28 cellular contexts compared by ENCODE assay signal in genomic region chr3:50132421-50133282, GRCh38. TPM values are rescaled to one million over a fixed set of nuclear protein-coding genes. Genes with fewer than 3 reads are reported as not detected.
DNase-seq lines count a peak whose midpoint lies in the region; ATAC-seq and TF ChIP-seq lines count a peak whose summit lies in the region.
"Had no signal": no experiment of that assay in that cellular context is flagged by ENCODE, and none has a peak within 500 bp of the region (broad histone marks: within the 10 kb centered on the region; RNA-seq: fewer than 3 reads in every experiment).

No MANE protein-coding gene starts in this region.

- ATAC-seq in IMR-90 (ENCODE audit: low read depth) (no peak), natural killer cell (no peak)
- ATAC-seq: heart right ventricle, left cardiac atrium had no signal

- H3K18ac ChIP-seq in IMR-90 (ENCODE audit: low read depth, low read length): no peak overlapping the region

- dilution Hi-C loops in IMR-90 (cut with HindIII; ENCODE audit: low sequenced_read_pairs, unreplicated experiment): no loop called here

- no peaks in the 10 kb centered on the region for H3K36me3 ChIP-seq in IMR-90 (ENCODE audit: control insufficient read depth, insufficient read depth, low read length)
- H3K36me3 ChIP-seq in neural cell (ENCODE audit: insufficient read depth, low read length): no peaks in the 10 kb centered on the region
- H3K36me3 ChIP-seq: ascending aorta, heart right ventricle, upper lobe of left lung had no signal

- H3K27me3 Mint-ChIP-seq in brain (no peaks in the 10 kb centered on the region), natural killer cell (ENCODE audit: low read depth in 2 of 2) (no peaks in the 10 kb centered on the region)
- H3K27me3 Mint-ChIP-seq: activated naive CD8-positive, alpha-beta T cell treated with anti-CD3 and anti-CD28 coated beads for 36 hours had no signal

- no peak for TF ChIP-seq POLR2A in IMR-90 (IDR thresholded peaks at IDR 0.05; ENCODE audit: low read depth, low read length)

- no peak overlapping the region for H3K4me2 ChIP-seq in IMR-90 (ENCODE audit: low read depth, low read length)
- H3K4me2 ChIP-seq in neural cell (ENCODE audit: low read length): peak overlapping the region; percentile 72

- no peak overlapping the region for H4K8ac ChIP-seq in IMR-90 (ENCODE audit: low read depth in 2 of 2, low read length in 2 of 2)

- no peaks in the 10 kb centered on the region for H3F3A ChIP-seq in neural cell (ENCODE audit: insufficient read depth, low read length, poor library complexity, severe bottlenecking)

- H3K14ac ChIP-seq in IMR-90 (replicated peaks; ENCODE audit: low read depth, low read length): no peak overlapping the region

- peak; percentile 22 for DNase-seq in NCI-H2227 (lab: John Stamatoyannopoulos, UW; ENCODE audit: unreplicated experiment)
- DNase-seq in NCI-H2227 treated with DMSO at 0.1 percent for 48 hours (lab: John Stamatoyannopoulos, UW): no peak
- DNase-seq in IMR-90: no peak
- DNase-seq in NCI-H1436 (lab: John Stamatoyannopoulos, UW): no peak
- DNase-seq in natural killer cell: no peak
- DNase-seq in effector CD8-positive, alpha-beta T cell (lab: John Stamatoyannopoulos, UW): no peak
- DNase-seq: activated B cell treated with CpG ODN at 0.5 μM for 24 hours; activated CD4-positive, alpha-beta T cell treated with anti-CD3 and anti-CD28 coated beads, Interleukin-2, amount 50 U/mL, for 4 hours; activated CD8-positive, alpha-beta memory T cell treated with anti-CD3 and anti-CD28 coated beads, Interleukin-2, amount 50 U/mL, for 4 hours; activated effector memory CD4-positive, alpha-beta T cell treated with Interleukin-2 at 50 U/mL for 16 hours; activated naive CD8-positive, alpha-beta T cell treated with anti-CD3 and anti-CD28 coated beads for 36 hours; central memory CD4-positive, alpha-beta T cell; heart right ventricle; HFFc6; left cardiac atrium; NCI-H1092 treated with DMSO at 0.1 percent for 48 hours; NCI-H2081; NCI-H510A; stimulated activated CD4-positive, alpha-beta T cell treated with anti-CD3 and anti-CD28 coated beads, Interleukin-1b, Interleukin-23, amount 100 ng/mL, for 48 hours; substantia nigra; upper lobe of left lung had no signal

- in situ Hi-C loops in IMR-90 (cut with MboI; ENCODE audit: low sequenced_read_pairs): no loop called here

- CTCF ChIA-PET in IMR-90 (lab: Yijun Ruan, JAX): no interaction called here

- no peak overlapping the region for H2BK5ac ChIP-seq in IMR-90 (ENCODE audit: low read depth, low read length, poor library complexity, severe bottlenecking)

- peaks cover 14% of the 10 kb centered on the region; the same call in 1 of the 2 replicates for H3K27me3 ChIP-seq in IMR-90 (ENCODE audit: control insufficient read depth, insufficient read depth, low read length)
- H3K27me3 ChIP-seq in neural cell (ENCODE audit: insufficient read depth, low read depth, low read length): no peaks in the 10 kb centered on the region
- H3K27me3 ChIP-seq: ascending aorta, heart right ventricle, upper lobe of left lung had no signal

- H3K4ac ChIP-seq in IMR-90 (ENCODE audit: low read depth, low read length): no peak overlapping the region

- H3K9me2 ChIP-seq in neural cell (ENCODE audit: insufficient read depth, low read length): no peaks in the 10 kb centered on the region

- no peaks in the 10 kb centered on the region for H3K4me1 ChIP-seq in IMR-90 (ENCODE audit: control insufficient read depth, insufficient read depth, low read length)
- H3K4me1 ChIP-seq: upper lobe of left lung had no signal

- no peaks in the 10 kb centered on the region for H3K9me3 Mint-ChIP-seq in brain
- H3K9me3 Mint-ChIP-seq in natural killer cell: no peaks in the 10 kb centered on the region
- H3K9me3 Mint-ChIP-seq: activated B cell treated with CpG ODN at 0.5 μM for 24 hours; activated naive CD8-positive, alpha-beta T cell treated with anti-CD3 and anti-CD28 coated beads for 36 hours; dendritic cell treated with granulocyte-macrophage colony-stimulating factor and Interleukin-4, amounts not matched to agents 40 ng/mL and 50 ng/mL, for 4 days; HFFc6; memory B cell had no signal

- no peak overlapping the region for H3K4me3 ChIP-seq in IMR-90 (ENCODE audit: insufficient read depth, low read depth, low read length)
- H3K4me3 ChIP-seq in neural cell (ENCODE audit: low read length): peak overlapping the region; percentile 58
- H3K4me3 ChIP-seq: ascending aorta, heart right ventricle, skin epidermis, upper lobe of left lung had no signal

- H2BK20ac ChIP-seq in IMR-90 (ENCODE audit: low read depth, low read length): no peak overlapping the region

- no peak overlapping the region for H2BK15ac ChIP-seq in IMR-90 (ENCODE audit: low read depth, low read length)

- H3K79me2 ChIP-seq in neural cell (replicated peaks; ENCODE audit: insufficient read depth, low read length): no peaks in the 10 kb centered on the region

- no TSS peak for BruUV-seq in IMR-90 (replicated peaks; lab: Mats Ljungman, UMichigan)

- POLR2A ChIA-PET in IMR-90 (lab: Charles Lee; ENCODE audit: unreplicated experiment): no interaction called here

- intact Hi-C loops in IMR-90 (cut with micrococcal nuclease): no loop called here
- intact Hi-C loops in natural killer cell (cut with micrococcal nuclease): no loop called here

- H3K9me1 ChIP-seq in IMR-90 (ENCODE audit: insufficient read depth, low read length): no peaks in the 10 kb centered on the region

- H2AFZ ChIP-seq in IMR-90 (replicated peaks; ENCODE audit: low read length, poor library complexity): peak overlapping the region; percentile 35
- no peak overlapping the region for H2AFZ ChIP-seq in neural cell (ENCODE audit: low read depth, low read length)

- 40% methylated on average over 1 of the region's 6 CpGs; no CpG with 5 or more reads in 1 of the 2 experiments for WGBS in IMR-90 (ENCODE audit: extremely low coverage in 2 of 2, insufficient read length in 1 of 2), 2 experiments

- H3K9ac ChIP-seq in IMR-90 (ENCODE audit: low read depth, low read length) (no peak overlapping the region), neural cell (ENCODE audit: low read length) (peak overlapping the region; percentile 72)

- H3K27ac Mint-ChIP-seq in brain (peak overlapping the region in 4 of 5 experiments; percentile 36 to 99 (median 68)), natural killer cell (no peak overlapping the region)
- H3K27ac Mint-ChIP-seq: activated B cell treated with CpG ODN at 0.5 μM for 24 hours; activated naive CD8-positive, alpha-beta T cell treated with anti-CD3 and anti-CD28 coated beads for 36 hours; dendritic cell treated with granulocyte-macrophage colony-stimulating factor and Interleukin-4, amounts not matched to agents 40 ng/mL and 50 ng/mL, for 4 days; HFFc6; memory B cell had no signal

- peak overlapping the region in 1 of 5 experiments; percentile 65 for H3K4me3 Mint-ChIP-seq in brain
- H3K4me3 Mint-ChIP-seq in natural killer cell: no peak overlapping the region
- H3K4me3 Mint-ChIP-seq: activated B cell treated with CpG ODN at 0.5 μM for 24 hours; activated naive CD8-positive, alpha-beta T cell treated with anti-CD3 and anti-CD28 coated beads for 36 hours; dendritic cell treated with granulocyte-macrophage colony-stimulating factor and Interleukin-4, amounts not matched to agents 40 ng/mL and 50 ng/mL, for 4 days; HFFc6; memory B cell had no signal

- H3K9me3 ChIP-seq in IMR-90 (ENCODE audit: control insufficient read depth, insufficient read depth, low read length) (no peaks in the 10 kb centered on the region), neural cell (ENCODE audit: low read length) (no peaks in the 10 kb centered on the region)
- H3K9me3 ChIP-seq: ascending aorta, heart right ventricle, upper lobe of left lung had no signal

- no peak overlapping the region for H4K91ac ChIP-seq in IMR-90 (ENCODE audit: insufficient read depth, low read depth, low read length)

- TF ChIP-seq EP300 in neural cell (conservative IDR thresholded peaks at IDR 0.05; ENCODE audit: poor library complexity, severe bottlenecking): peak; percentile 73

- H3K23ac ChIP-seq in IMR-90 (ENCODE audit: low read depth, low read length): no peak overlapping the region

- TF ChIP-seq CTCF in IMR-90 (conservative IDR thresholded peaks at IDR 0.05; ENCODE audit: low read depth, low read length) (no peak), brain (conservative IDR thresholded peaks at IDR 0.05) (no peak), neural cell (IDR thresholded peaks at IDR 0.05; ENCODE audit: poor library complexity, severe bottlenecking) (no peak), natural killer cell (IDR thresholded peaks at IDR 0.05) (no peak)

- no peaks in the 10 kb centered on the region for H4K20me1 ChIP-seq in IMR-90 (ENCODE audit: insufficient read depth, low read length)
- H4K20me1 ChIP-seq in neural cell (ENCODE audit: insufficient read depth): no peaks in the 10 kb centered on the region

- TF ChIP-seq RAD21 in IMR-90 (IDR thresholded peaks at IDR 0.05; ENCODE audit: low read length) (no peak), neural cell (conservative IDR thresholded peaks at IDR 0.05) (no peak)

- no peaks in the 10 kb centered on the region for H3K79me1 ChIP-seq in IMR-90 (ENCODE audit: low read depth in 1 of 2, low read length in 2 of 2)

- no peak overlapping the region for H4K5ac ChIP-seq in IMR-90 (ENCODE audit: low read depth, low read length)

- H2BK120ac ChIP-seq in IMR-90 (ENCODE audit: low read depth, low read length): no peak overlapping the region

- H2AK5ac ChIP-seq in IMR-90 (ENCODE audit: low read depth, low read length): no peak overlapping the region

- H3K36me3 Mint-ChIP-seq in brain (no peaks in the 10 kb centered on the region), natural killer cell (no peaks in the 10 kb centered on the region)
- H3K36me3 Mint-ChIP-seq: activated naive CD8-positive, alpha-beta T cell treated with anti-CD3 and anti-CD28 coated beads for 36 hours; memory B cell had no signal

- H3K4me1 Mint-ChIP-seq in brain: peaks cover 57% of the 10 kb centered on the region
- H3K4me1 Mint-ChIP-seq in natural killer cell: no peaks in the 10 kb centered on the region
- H3K4me1 Mint-ChIP-seq: activated B cell treated with CpG ODN at 0.5 μM for 24 hours; activated naive CD8-positive, alpha-beta T cell treated with anti-CD3 and anti-CD28 coated beads for 36 hours; memory B cell had no signal

- no peak overlapping the region for H3K56ac ChIP-seq in IMR-90 (ENCODE audit: extremely low read depth, insufficient read depth, low read length)

- H3K27ac ChIP-seq in IMR-90 (ENCODE audit: insufficient read depth, low read length): no peak overlapping the region
- peak overlapping the region; percentile 91 for H3K27ac ChIP-seq in neural cell (ENCODE audit: low read length)
- H3K27ac ChIP-seq: ascending aorta, heart right ventricle, RWPE1, skin epidermis, upper lobe of left lung had no signal

- H2AK9ac ChIP-seq in IMR-90 (replicated peaks; ENCODE audit: low read depth, low read length, poor library complexity): no peak overlapping the region

RNA-seq across cellular contexts. Expression of gene SEMA3F, which starts 22.5 kb away (rescaled TPM):
- total RNA-seq in IMR-90 (2012; rRNA removed): 7.3 and 9.2 TPM in 2 replicates
- 23.3 and 26.7 TPM in 2 replicates for polyA plus RNA-seq in IMR-90 (2012; rRNA removed)
- polyA plus RNA-seq in IMR-90 (2012; cell fraction: cytosol; rRNA removed): 18.0 and 30.3 TPM in 2 replicates
- polyA plus RNA-seq in IMR-90 (2012; cell fraction: nucleus; rRNA removed; ENCODE audit: low replicate concordance): 18.6 and 46.8 TPM in 2 replicates
- polyA plus RNA-seq in brain (ENCODE audit: insufficient read depth, low read depth, low replicate concordance): 15.3 TPM
- 17.0 and 20.4 TPM in 2 replicates for polyA plus RNA-seq in neural cell
- polyA minus RNA-seq in neural cell: 23.3 and 28.0 TPM in 2 replicates
- 1 to 10 TPM in 1 of 3 donors, under 1 TPM in 2; 0.16 to 1.1 (median 0.78) TPM for total RNA-seq in natural killer cell
- total RNA-seq: activated B cell treated with CpG ODN at 0.5 μM for 24 hours had no signal

RNA-seq across cellular contexts. Expression of gene RBM5, which starts 43.9 kb away (rescaled TPM):
- 121 and 122 TPM in 2 replicates for total RNA-seq in IMR-90 (2012; rRNA removed)
- 143 and 155 TPM in 2 replicates for polyA plus RNA-seq in IMR-90 (2012; rRNA removed)
- 28.3 and 37.6 TPM in 2 replicates for polyA plus RNA-seq in IMR-90 (2012; cell fraction: cytosol; rRNA removed)
- polyA plus RNA-seq in IMR-90 (2012; cell fraction: nucleus; rRNA removed; ENCODE audit: low replicate concordance): 374 and 1,169 TPM in 2 replicates
- 17.3 TPM for polyA plus RNA-seq in brain (ENCODE audit: insufficient read depth, low read depth, low replicate concordance)
- polyA plus RNA-seq in neural cell: 632 and 695 TPM in 2 replicates
- polyA minus RNA-seq in neural cell: 386 and 404 TPM in 2 replicates
- 100 to 1,000 TPM; 359 to 473 (median 401) TPM for total RNA-seq in natural killer cell

RNA-seq across cellular contexts. Expression of gene GNAT1, which starts 58.8 kb away (rescaled TPM):
- total RNA-seq in IMR-90 (2012; rRNA removed) (not detected in 2 replicates), natural killer cell (not detected)
- polyA plus RNA-seq in IMR-90 (2012; rRNA removed) (0.04 TPM in 1 of 2 replicates, not detected in the other), brain (ENCODE audit: insufficient read depth, low read depth, low replicate concordance) (0.59 TPM), neural cell (not detected in 2 replicates)
- not detected in 2 replicates for polyA plus RNA-seq in IMR-90 (2012; cell fraction: cytosol; rRNA removed)
- 0.08 and 0.13 TPM in 2 replicates for polyA plus RNA-seq in IMR-90 (2012; cell fraction: nucleus; rRNA removed; ENCODE audit: low replicate concordance)
- polyA minus RNA-seq in neural cell: 0.24 TPM in 1 of 2 replicates, not detected in the other
- total RNA-seq: activated B cell treated with CpG ODN at 0.5 μM for 24 hours, heart right ventricle, HFFc6, left cardiac atrium had no signal
- polyA plus RNA-seq: heart right ventricle had no signal

Comparison
In these comparisons a context has a peak if more than half of its experiments do, and no peak if none do; other contexts are left out.
1. H3K27ac Mint-ChIP-seq: peak in brain (4 of 5); none in natural killer cell (0 of 2).